1 cellular context compared by ENCODE assay signal in the genomic region with DNA sequence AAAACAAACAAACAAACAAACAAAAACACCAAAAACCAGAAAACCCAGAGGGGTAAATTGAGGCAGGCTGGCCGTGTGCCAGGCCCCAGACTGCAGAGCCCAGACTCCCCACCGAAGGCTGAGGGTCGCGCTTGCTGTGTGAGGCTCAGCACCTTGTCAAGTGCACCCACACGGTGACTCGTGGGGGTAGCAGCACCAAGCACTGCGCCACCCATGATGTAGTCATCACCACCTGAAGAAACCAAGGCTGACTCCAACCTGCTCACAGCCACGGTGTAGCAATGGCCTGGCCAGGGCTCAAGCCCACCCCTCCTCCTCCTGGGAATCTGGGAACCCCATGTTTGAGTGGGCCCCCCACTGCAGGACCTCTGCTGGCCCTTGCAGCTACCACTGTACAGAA.
TF ChIP-seq lines count a peak whose summit lies in the region.

No MANE protein-coding gene starts in this region.

TF ChIP-seq in HepG2, 621 proteins besides CTCF, POLR2A, EP300 and RAD21:
- TF ChIP-seq RFXAP (CRISPR knock-in tag; IDR thresholded peaks at IDR 0.05; ENCODE audit: borderline replicate concordance) (no peak), ZFY (CRISPR knock-in tag; IDR thresholded peaks at IDR 0.05) (no peak), ZNF570 (CRISPR knock-in tag; IDR thresholded peaks at IDR 0.05; ENCODE audit: borderline replicate concordance) (no peak), NFYC (CRISPR knock-in tag; IDR thresholded peaks at IDR 0.05) (no peak), NKX3-1 (CRISPR knock-in tag; IDR thresholded peaks at IDR 0.05) (no peak), MAFG (CRISPR knock-in tag; IDR thresholded peaks at IDR 0.05) (0 out of 2 replicates have a peak, but pooled peaks have one; percentile 15), CENPBD1 (CRISPR knock-in tag; IDR thresholded peaks at IDR 0.05; ENCODE audit: borderline replicate concordance, low read depth) (no peak), SMARCE1 (IDR thresholded peaks at IDR 0.05; ENCODE audit: borderline replicate concordance) (no peak), EHMT2 (IDR thresholded peaks at IDR 0.05; ENCODE audit: borderline replicate concordance, low read depth, low read length) (no peak), ZEB1 (IDR thresholded peaks at IDR 0.05; ENCODE audit: insufficient replicate concordance, low read depth) (no peak), ZSCAN21 (CRISPR knock-in tag; IDR thresholded peaks at IDR 0.05; ENCODE audit: borderline replicate concordance) (no peak), THAP9 (CRISPR knock-in tag; IDR thresholded peaks at IDR 0.05; ENCODE audit: borderline replicate concordance) (no peak), ZBED4 (CRISPR knock-in tag; IDR thresholded peaks at IDR 0.05; ENCODE audit: borderline replicate concordance) (no peak)
- TF ChIP-seq, protein P1, sequence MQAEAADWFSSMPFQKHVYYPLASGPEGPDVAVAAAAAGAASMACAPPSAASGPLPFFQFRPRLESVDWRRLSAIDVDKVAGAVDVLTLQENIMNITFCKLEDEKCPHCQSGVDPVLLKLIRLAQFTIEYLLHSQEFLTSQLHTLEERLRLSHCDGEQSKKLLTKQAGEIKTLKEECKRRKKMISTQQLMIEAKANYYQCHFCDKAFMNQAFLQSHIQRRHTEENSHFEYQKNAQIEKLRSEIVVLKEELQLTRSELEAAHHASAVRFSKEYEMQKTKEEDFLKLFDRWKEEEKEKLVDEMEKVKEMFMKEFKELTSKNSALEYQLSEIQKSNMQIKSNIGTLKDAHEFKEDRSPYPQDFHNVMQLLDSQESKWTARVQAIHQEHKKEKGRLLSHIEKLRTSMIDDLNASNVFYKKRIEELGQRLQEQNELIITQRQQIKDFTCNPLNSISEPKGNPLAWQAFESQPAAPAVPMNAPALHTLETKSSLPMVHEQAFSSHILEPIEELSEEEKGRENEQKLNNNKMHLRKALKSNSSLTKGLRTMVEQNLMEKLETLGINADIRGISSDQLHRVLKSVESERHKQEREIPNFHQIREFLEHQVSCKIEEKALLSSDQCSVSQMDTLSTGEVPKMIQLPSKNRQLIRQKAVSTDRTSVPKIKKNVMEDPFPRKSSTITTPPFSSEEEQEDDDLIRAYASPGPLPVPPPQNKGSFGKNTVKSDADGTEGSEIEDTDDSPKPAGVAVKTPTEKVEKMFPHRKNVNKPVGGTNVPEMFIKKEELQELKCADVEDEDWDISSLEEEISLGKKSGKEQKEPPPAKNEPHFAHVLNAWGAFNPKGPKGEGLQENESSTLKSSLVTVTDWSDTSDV (CRISPR knock-in tag; IDR thresholded peaks at IDR 0.05): 0 out of 2 replicates have a peak, but pooled peaks have one; percentile 26
